27 cellular contexts compared by ENCODE assay signal in the genomic region with DNA sequence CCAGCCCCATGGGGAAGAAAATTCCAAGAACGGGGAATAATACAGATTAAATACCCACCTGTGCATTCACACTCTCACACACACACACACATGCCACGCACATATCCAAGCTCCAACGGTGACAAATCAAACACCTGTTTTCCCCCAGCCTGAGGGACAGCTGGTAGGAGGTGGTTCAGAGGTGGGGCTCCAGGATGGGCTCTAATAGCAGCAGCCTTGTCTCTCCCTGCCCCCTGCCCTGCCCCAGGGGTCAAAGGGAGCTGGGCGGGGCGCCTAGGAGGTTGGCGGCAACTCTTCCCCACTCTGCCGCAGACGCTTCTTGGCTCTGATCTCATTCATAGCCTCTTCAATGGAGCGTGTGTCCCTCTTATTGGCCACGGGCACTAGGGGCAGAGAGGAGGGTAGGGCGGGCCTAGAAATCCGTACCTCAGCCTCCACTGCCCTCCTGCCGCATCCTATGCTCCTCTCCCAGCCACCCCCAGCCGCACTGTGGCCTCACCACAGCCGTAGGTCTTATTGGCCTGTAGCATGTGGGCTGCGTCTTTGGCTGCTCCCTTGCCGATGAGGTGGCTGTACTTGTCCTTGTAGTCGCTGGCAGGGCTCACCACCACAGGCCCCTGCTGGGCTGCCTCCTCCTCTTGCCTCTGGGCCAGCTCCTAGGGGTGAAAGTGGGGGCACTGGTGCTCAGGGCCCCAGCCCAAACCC. TPM values are rescaled to one million over a fixed set of nuclear protein-coding genes. Genes with fewer than 3 reads are reported as not detected.
DNase-seq lines count a peak whose midpoint lies in the region; ATAC-seq, FAIRE-seq and TF ChIP-seq lines count a peak whose summit lies in the region.
"Had no signal": no experiment of that assay in that cellular context is flagged by ENCODE, and none has a peak within 500 bp of the region (broad histone marks: within the 10 kb centered on the region; RNA-seq: fewer than 3 reads in every experiment).

No MANE protein-coding gene starts in this region.

- dilution Hi-C loops in endothelial cell of umbilical vein (cut with MboI; ENCODE audit: extremely low pct_ligation_motif_present, low sequenced_read_pairs): no loop called here

- POLR2A ChIA-PET in Panc1 (lab: Charles Lee) (no interaction called here), endothelial cell of umbilical vein (lab: Charles Lee) (no interaction called here)

- no peak for ATAC-seq in Panc1
- ATAC-seq: activated CD8-positive, alpha-beta T cell treated with anti-CD3 and anti-CD28 coated beads, Interleukin-2, amount 10 ng/mL, durations not matched to agents 7 days and 5 days; T-cell had no signal

- H3K9me3 ChIP-seq in Panc1 (ENCODE audit: control insufficient read depth, insufficient read depth, low read depth, low read length) (no peaks in the 10 kb centered on the region), endothelial cell of umbilical vein (replicated peaks; ENCODE audit: control insufficient read depth, insufficient read depth, low read length) (no peaks in the 10 kb centered on the region), skeletal muscle tissue (ENCODE audit: control insufficient read depth in 3 of 3, low read length in 3 of 3) (no peaks in the 10 kb centered on the region)
- H3K9me3 ChIP-seq: tibial nerve had no signal

- no peak overlapping the region for H2AFZ ChIP-seq in endothelial cell of umbilical vein (ENCODE audit: low read depth, low read length)

- in situ Hi-C loops in Panc1 (cut with HindIII; ENCODE audit: low pct_unique_long_range_greater_than_20kb, low sequenced_read_pairs): no loop called here

- H3K9me1 ChIP-seq in endothelial cell of umbilical vein (replicated peaks; ENCODE audit: control insufficient read depth, extremely low read depth, insufficient read depth, low read length): no peaks in the 10 kb centered on the region

- H3K4me3 ChIP-seq in Panc1 (ENCODE audit: low read depth in 2 of 2, low read length in 2 of 2) (no peak overlapping the region), endothelial cell of umbilical vein (replicated peaks in 1 of 3; ENCODE audit: insufficient read depth in 1 of 3, low read depth in 1 of 3, low read length in 3 of 3) (no peak overlapping the region), skeletal muscle tissue (ENCODE audit: low read length in 3 of 3) (no peak overlapping the region)
- H3K4me3 ChIP-seq: skin epidermis, tibial nerve had no signal

- CTCF ChIA-PET in Panc1 (lab: Charles Lee) (no interaction called here), endothelial cell of umbilical vein (lab: Charles Lee) (interaction anchor here (1.0 kb wide), 1 partner anchor 50 kb away, joined by 4 read pairs; no protein-coding TSS in a partner anchor)

- H3K36me3 ChIP-seq in Panc1 (ENCODE audit: control insufficient read depth, insufficient read depth, low read length): no peaks in the 10 kb centered on the region
- H3K36me3 ChIP-seq in endothelial cell of umbilical vein (ENCODE audit: control insufficient read depth in 2 of 2, extremely low read depth in 1 of 2, insufficient read depth in 2 of 2, low read length in 2 of 2): peaks cover 0 to 7% of the 10 kb centered on the region in 2 experiments
- peaks cover 36 to 44% (median 41%) of the 10 kb centered on the region in 3 donors for H3K36me3 ChIP-seq in skeletal muscle tissue (ENCODE audit: control insufficient read depth in 3 of 3, insufficient read depth in 3 of 3, low read length in 3 of 3)

- FAIRE-seq in endothelial cell of umbilical vein (lab: Jason Lieb, UNC): no peak

- H3K27me3 Mint-ChIP-seq in activated T-cell treated with anti-CD3 and anti-CD28 coated beads, Interleukin-2, amount 50 U/mL, for 24 hours: no peaks in the 10 kb centered on the region
- H3K27me3 Mint-ChIP-seq: B cell; IgD-negative memory B cell; stimulated activated naive CD8-positive, alpha-beta T cell treated with anti-CD3 and anti-CD28 coated beads, Interleukin-15, Interleukin-2, amounts not matched to agents 100 ng/mL and 50 ng/mL, for 24 hours; T-cell had no signal

- H3K27ac Mint-ChIP-seq in activated T-cell treated with anti-CD3 and anti-CD28 coated beads, Interleukin-2, amount 50 U/mL, for 24 hours: peak overlapping the region; percentile 58
- H3K27ac Mint-ChIP-seq: activated CD8-positive, alpha-beta T cell treated with anti-CD3 and anti-CD28 coated beads, Interleukin-2, amount 10 ng/mL, durations not matched to agents 7 days and 5 days; B cell; stimulated activated naive CD8-positive, alpha-beta T cell treated with anti-CD3 and anti-CD28 coated beads, Interleukin-15, Interleukin-2, amounts not matched to agents 100 ng/mL and 50 ng/mL, for 24 hours; T-cell had no signal

- DNase-seq in activated T-cell treated with anti-CD3 and anti-CD28 coated beads, Interleukin-2, amount 50 U/mL, for 24 hours: no peak
- DNase-seq in activated T-cell treated with anti-CD3 and anti-CD28 coated beads for 4 hours: no peak
- DNase-seq in Panc1 (ENCODE audit: low read depth, low spot score): no peak
- DNase-seq in endothelial cell of umbilical vein (ENCODE audit: low read depth, low spot score): no peak
- DNase-seq in GM19240 (ENCODE audit: insufficient read length, low spot score): no peak
- no peak for DNase-seq in H4 (ENCODE audit: low spot score)
- no peak for DNase-seq in erythroblast (lab: John Stamatoyannopoulos, UW)
- DNase-seq: activated CD4-positive, CD25-positive, alpha-beta regulatory T cell treated with anti-CD3 and anti-CD28 coated beads, Interleukin-2, amount 50 U/mL, for 72 hours; activated CD8-positive, alpha-beta T cell treated with anti-CD3 and anti-CD28 coated beads, Interleukin-2, amount 10 ng/mL, durations not matched to agents 7 days and 5 days; activated T-cell treated with anti-CD3 and anti-CD28 coated beads, Interleukin-2, amount 50 U/mL, for 1 hour; amygdala; EL; foreskin fibroblast; MM.1S; NCI-H1436; NCI-H524 treated with DMSO at 0.1 percent for 48 hours; SIG-M5; stimulated activated CD4-positive, alpha-beta T cell treated with anti-CD3 and anti-CD28 coated beads, Interleukin-2, amount 100 ng/mL, for 24 hours; T-cell had no signal

- no peaks in the 10 kb centered on the region for H4K20me1 ChIP-seq in endothelial cell of umbilical vein (replicated peaks; ENCODE audit: control insufficient read depth, extremely low read depth, insufficient read depth, low read length)

- TF ChIP-seq CTCF in Panc1 (IDR thresholded peaks at IDR 0.05) (no peak), endothelial cell of umbilical vein (IDR thresholded peaks at IDR 0.05; ENCODE audit: extremely low read depth in 1 of 2, insufficient read depth in 1 of 2, low read depth in 1 of 2, low read length in 2 of 2) (no peak)

- H3K4me1 Mint-ChIP-seq in activated T-cell treated with anti-CD3 and anti-CD28 coated beads, Interleukin-2, amount 50 U/mL, for 24 hours (ENCODE audit: low read depth): peaks cover 2% of the 10 kb centered on the region
- H3K4me1 Mint-ChIP-seq: B cell had no signal

- H3K27ac ChIP-seq in Panc1 (ENCODE audit: low read length): no peak overlapping the region
- no peak overlapping the region for H3K27ac ChIP-seq in endothelial cell of umbilical vein (ENCODE audit: insufficient read depth, low read depth, low read length)
- peak overlapping the region; percentile 64 for H3K27ac ChIP-seq in skeletal muscle tissue (ENCODE audit: low read depth, low read length)
- H3K27ac ChIP-seq: epithelial cell of prostate, skin epidermis, tibial nerve had no signal

- TF ChIP-seq POLR2A in endothelial cell of umbilical vein (IDR thresholded peaks at IDR 0.05; ENCODE audit: low read depth, low read length): no peak
- no peak for TF ChIP-seq POLR2A in erythroblast (IDR thresholded peaks at IDR 0.05; ENCODE audit: low read length)

- no peaks in the 10 kb centered on the region for H3K9me3 Mint-ChIP-seq in activated T-cell treated with anti-CD3 and anti-CD28 coated beads, Interleukin-2, amount 50 U/mL, for 24 hours
- H3K9me3 Mint-ChIP-seq: IgD-negative memory B cell; neural crest cell; stimulated activated naive CD8-positive, alpha-beta T cell treated with anti-CD3 and anti-CD28 coated beads, Interleukin-15, Interleukin-2, amounts not matched to agents 100 ng/mL and 50 ng/mL, for 24 hours; T-cell had no signal

- H3K4me1 ChIP-seq in Panc1 (ENCODE audit: control insufficient read depth, insufficient read depth, low read length) (no peaks in the 10 kb centered on the region), endothelial cell of umbilical vein (ENCODE audit: control insufficient read depth, extremely low read depth, insufficient read depth, low read length) (no peaks in the 10 kb centered on the region), skeletal muscle tissue (ENCODE audit: control insufficient read depth in 3 of 3, insufficient read depth in 3 of 3, low read length in 3 of 3) (peaks cover 23 to 46% (median 33%) of the 10 kb centered on the region in 3 donors)
- H3K4me1 ChIP-seq: tibial nerve had no signal

- intact Hi-C loops in Panc1 (cut with micrococcal nuclease; ENCODE audit: unreplicated experiment): no loop called here
- intact Hi-C loops in endothelial cell of umbilical vein (cut with micrococcal nuclease): no loop called here

- H3K4me3 Mint-ChIP-seq in activated T-cell treated with anti-CD3 and anti-CD28 coated beads, Interleukin-2, amount 50 U/mL, for 24 hours: no peak overlapping the region
- H3K4me3 Mint-ChIP-seq: activated CD8-positive, alpha-beta T cell treated with anti-CD3 and anti-CD28 coated beads, Interleukin-2, amount 10 ng/mL, durations not matched to agents 7 days and 5 days; B cell; neural crest cell; stimulated activated naive CD8-positive, alpha-beta T cell treated with anti-CD3 and anti-CD28 coated beads, Interleukin-15, Interleukin-2, amounts not matched to agents 100 ng/mL and 50 ng/mL, for 24 hours; T-cell had no signal

- BruUV-seq in Panc1 (replicated peaks; lab: Mats Ljungman, UMichigan): TSS peak; percentile 82
- BruUV-seq in endothelial cell of umbilical vein (replicated peaks; lab: Mats Ljungman, UMichigan): TSS peak; percentile 63

- H3K27me3 ChIP-seq in Panc1 (ENCODE audit: control insufficient read depth, insufficient read depth, low read length) (no peaks in the 10 kb centered on the region), endothelial cell of umbilical vein (ENCODE audit: control insufficient read depth in 2 of 2, insufficient read depth in 2 of 2, low read length in 2 of 2) (no peaks in the 10 kb centered on the region), skeletal muscle tissue (ENCODE audit: control insufficient read depth in 3 of 3, insufficient read depth in 3 of 3, low read length in 3 of 3) (no peaks in the 10 kb centered on the region)
- H3K27me3 ChIP-seq: tibial nerve had no signal

- peaks cover 49% of the 10 kb centered on the region for H3K36me3 Mint-ChIP-seq in activated T-cell treated with anti-CD3 and anti-CD28 coated beads, Interleukin-2, amount 50 U/mL, for 24 hours (ENCODE audit: low read depth)

- H3K4me2 ChIP-seq in endothelial cell of umbilical vein (ENCODE audit: insufficient read depth, low read length): no peak overlapping the region

- H3K9ac ChIP-seq in endothelial cell of umbilical vein (replicated peaks; ENCODE audit: extremely low read depth, insufficient read depth, low read length): no peak overlapping the region
- H3K9ac ChIP-seq in skeletal muscle tissue (ENCODE audit: low read depth in 1 of 3, low read length in 3 of 3): peak overlapping the region in 2 of 3 donors; percentile 23 to 50

- H3K79me2 ChIP-seq in endothelial cell of umbilical vein (ENCODE audit: control insufficient read depth, insufficient read depth, low read length): no peaks in the 10 kb centered on the region

RNA-seq across cellular contexts. Expression of gene SPAG7, which starts 8.2 kb away (rescaled TPM):
- 43.4 TPM for total RNA-seq in Panc1 (2021; ENCODE audit: unreplicated experiment)
- polyA plus RNA-seq in Panc1 (2012; ENCODE audit: insufficient read length): 58.5 TPM
- total RNA-seq in endothelial cell of umbilical vein: 65.1 and 75.2 TPM in 2 replicates
- 58.4 and 68.6 TPM in 2 replicates for polyA plus RNA-seq in endothelial cell of umbilical vein
- 107 and 110 TPM in 2 replicates for polyA plus RNA-seq in endothelial cell of umbilical vein (2011; cell fraction: cytosol; rRNA removed)
- polyA plus RNA-seq in endothelial cell of umbilical vein (2011; cell fraction: nucleus; rRNA removed): 80.7 and 94.6 TPM in 2 replicates
- 72.7 and 84.3 TPM in 2 replicates for polyA plus RNA-seq in endothelial cell of umbilical vein (2012)
- 31.5 and 31.8 TPM in 2 replicates for polyA minus RNA-seq in endothelial cell of umbilical vein
- 18.1 TPM for polyA minus RNA-seq in endothelial cell of umbilical vein (2011; cell fraction: cytosol; rRNA and poly(A)+ RNA removed)
- 13.0 and 19.6 TPM in 2 replicates for polyA minus RNA-seq in endothelial cell of umbilical vein (2011; cell fraction: nucleus; rRNA and poly(A)+ RNA removed)
- total RNA-seq in skeletal muscle tissue: 51.7 TPM
- total RNA-seq in H4 (2014; rRNA removed; shearing (Covaris generic)): 24.0 and 32.2 TPM in 2 replicates

RNA-seq across cellular contexts. Expression of gene ENO3, which starts 8.5 kb away (rescaled TPM):
- total RNA-seq in Panc1 (2021; ENCODE audit: unreplicated experiment) (23.4 TPM), endothelial cell of umbilical vein (5.1 and 5.5 TPM in 2 replicates), skeletal muscle tissue (2,880 TPM)
- 45.8 TPM for polyA plus RNA-seq in Panc1 (2012; ENCODE audit: insufficient read length)
- 5.9 and 6.5 TPM in 2 replicates for polyA plus RNA-seq in endothelial cell of umbilical vein
- 1.6 and 2.1 TPM in 2 replicates for polyA plus RNA-seq in endothelial cell of umbilical vein (2011; cell fraction: cytosol; rRNA removed)
- polyA plus RNA-seq in endothelial cell of umbilical vein (2011; cell fraction: nucleus; rRNA removed): 42.3 and 47.5 TPM in 2 replicates
- polyA plus RNA-seq in endothelial cell of umbilical vein (2012): 4.4 and 4.5 TPM in 2 replicates
- 1.4 and 2.1 TPM in 2 replicates for polyA minus RNA-seq in endothelial cell of umbilical vein
- 30.8 TPM for polyA minus RNA-seq in endothelial cell of umbilical vein (2011; cell fraction: cytosol; rRNA and poly(A)+ RNA removed)
- polyA minus RNA-seq in endothelial cell of umbilical vein (2011; cell fraction: nucleus; rRNA and poly(A)+ RNA removed): 2.9 and 4.3 TPM in 2 replicates
- total RNA-seq in H4 (2014; rRNA removed; shearing (Covaris generic)): 1.7 and 4.7 TPM in 2 replicates

RNA-seq across cellular contexts. Expression of gene PFN1, which starts 11.1 kb away (rescaled TPM):
- total RNA-seq in Panc1 (2021; ENCODE audit: unreplicated experiment): 1,074 TPM
- 3,457 TPM for polyA plus RNA-seq in Panc1 (2012; ENCODE audit: insufficient read length)
- 1,167 and 1,191 TPM in 2 replicates for total RNA-seq in endothelial cell of umbilical vein
- polyA plus RNA-seq in endothelial cell of umbilical vein: 1,577 and 1,770 TPM in 2 replicates
- 1,411 and 1,601 TPM in 2 replicates for polyA plus RNA-seq in endothelial cell of umbilical vein (2011; cell fraction: cytosol; rRNA removed)
- polyA plus RNA-seq in endothelial cell of umbilical vein (2011; cell fraction: nucleus; rRNA removed): 507 and 521 TPM in 2 replicates
- 1,624 and 1,668 TPM in 2 replicates for polyA plus RNA-seq in endothelial cell of umbilical vein (2012)
- 559 and 621 TPM in 2 replicates for polyA minus RNA-seq in endothelial cell of umbilical vein
- 1,189 TPM for polyA minus RNA-seq in endothelial cell of umbilical vein (2011; cell fraction: cytosol; rRNA and poly(A)+ RNA removed)
- 141 and 191 TPM in 2 replicates for polyA minus RNA-seq in endothelial cell of umbilical vein (2011; cell fraction: nucleus; rRNA and poly(A)+ RNA removed)
- total RNA-seq in skeletal muscle tissue: 137 TPM
- total RNA-seq in H4 (2014; rRNA removed; shearing (Covaris generic)): 738 and 894 TPM in 2 replicates

RNA-seq across cellular contexts. Expression of gene RNF167, which starts 19.3 kb away (rescaled TPM):
- total RNA-seq in Panc1 (2021; ENCODE audit: unreplicated experiment) (95.8 TPM), endothelial cell of umbilical vein (60.2 and 61.0 TPM in 2 replicates), skeletal muscle tissue (12.0 TPM)
- 113 TPM for polyA plus RNA-seq in Panc1 (2012; ENCODE audit: insufficient read length)
- polyA plus RNA-seq in endothelial cell of umbilical vein: 87.6 and 121 TPM in 2 replicates
- polyA plus RNA-seq in endothelial cell of umbilical vein (2011; cell fraction: cytosol; rRNA removed): 89.6 and 94.4 TPM in 2 replicates
- 92.1 and 116 TPM in 2 replicates for polyA plus RNA-seq in endothelial cell of umbilical vein (2011; cell fraction: nucleus; rRNA removed)
- 71.6 and 77.0 TPM in 2 replicates for polyA plus RNA-seq in endothelial cell of umbilical vein (2012)
- polyA minus RNA-seq in endothelial cell of umbilical vein: 69.9 and 71.4 TPM in 2 replicates
- 120 TPM for polyA minus RNA-seq in endothelial cell of umbilical vein (2011; cell fraction: cytosol; rRNA and poly(A)+ RNA removed)
- polyA minus RNA-seq in endothelial cell of umbilical vein (2011; cell fraction: nucleus; rRNA and poly(A)+ RNA removed): 18.8 and 28.9 TPM in 2 replicates
- total RNA-seq in H4 (2014; rRNA removed; shearing (Covaris generic)): 15.1 and 17.3 TPM in 2 replicates

RNA-seq across cellular contexts. Expression of gene SLC25A11, which starts 19.6 kb away (rescaled TPM):
- total RNA-seq in Panc1 (2021; ENCODE audit: unreplicated experiment) (65.9 TPM), endothelial cell of umbilical vein (50.2 and 58.2 TPM in 2 replicates), skeletal muscle tissue (59.5 TPM)
- 85.2 TPM for polyA plus RNA-seq in Panc1 (2012; ENCODE audit: insufficient read length)
- polyA plus RNA-seq in endothelial cell of umbilical vein: 95.2 and 110 TPM in 2 replicates
- polyA plus RNA-seq in endothelial cell of umbilical vein (2011; cell fraction: cytosol; rRNA removed): 58.8 and 69.9 TPM in 2 replicates
- 36.2 and 41.8 TPM in 2 replicates for polyA plus RNA-seq in endothelial cell of umbilical vein (2011; cell fraction: nucleus; rRNA removed)
- polyA plus RNA-seq in endothelial cell of umbilical vein (2012): 43.6 and 61.0 TPM in 2 replicates
- polyA minus RNA-seq in endothelial cell of umbilical vein: 49.5 and 53.3 TPM in 2 replicates
- polyA minus RNA-seq in endothelial cell of umbilical vein (2011; cell fraction: cytosol; rRNA and poly(A)+ RNA removed): 31.9 TPM
- 16.2 and 18.0 TPM in 2 replicates for polyA minus RNA-seq in endothelial cell of umbilical vein (2011; cell fraction: nucleus; rRNA and poly(A)+ RNA removed)
- total RNA-seq in H4 (2014; rRNA removed; shearing (Covaris generic)): 64.1 and 70.8 TPM in 2 replicates

Comparison
In these comparisons a context has a peak if more than half of its experiments do, and no peak if none do; other contexts are left out.
1. RNA of gene ENO3, which starts 8.5 kb away (total RNA-seq): 2,880 TPM in skeletal muscle tissue (single experiment); 23.4 TPM in Panc1 (single experiment), 5.1 to 5.5 TPM in endothelial cell of umbilical vein and 1.7 to 4.7 TPM in H4; every median in the first group is over 100 times any median in the second.